In the genomic region with DNA sequence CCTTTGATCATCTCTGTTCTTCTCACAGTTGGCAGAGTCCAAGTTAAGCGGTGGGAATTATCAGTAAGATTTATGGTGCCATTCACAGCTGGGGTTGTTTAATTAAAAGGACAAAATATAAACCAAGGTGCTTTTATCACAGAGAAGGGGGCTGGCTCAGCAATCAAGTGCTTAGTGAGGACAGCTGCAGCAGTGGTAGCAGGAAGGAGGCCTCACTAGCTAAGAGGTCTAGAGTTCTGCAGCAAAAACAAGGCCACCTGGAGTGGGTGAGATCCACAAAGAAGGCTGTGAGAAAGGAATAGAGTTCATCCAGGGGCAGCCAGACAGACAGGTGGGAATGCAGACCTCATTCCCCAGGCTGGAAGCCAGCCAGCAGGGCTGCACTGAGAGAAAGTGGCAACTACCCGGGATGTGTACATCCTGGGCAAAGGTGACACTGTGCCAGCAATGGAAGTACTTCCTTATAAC, we compare ENCODE assay signal across 11 cellular contexts. TPM values are rescaled to one million over a fixed set of nuclear protein-coding genes. Genes with fewer than 3 reads are reported as not detected.
DNase-seq lines count a peak whose midpoint lies in the region; ATAC-seq and TF ChIP-seq lines count a peak whose summit lies in the region.
"Had no signal": no experiment of that assay in that cellular context is flagged by ENCODE, and none has a peak within 500 bp of the region (broad histone marks: within the 10 kb centered on the region; RNA-seq: fewer than 3 reads in every experiment).

No MANE protein-coding gene starts in this region.

- H3K36me3 ChIP-seq in duodenal mucosa (ENCODE audit: control insufficient read depth in 1 of 2, insufficient read depth in 2 of 2, low read length in 2 of 2) (peaks cover 0 to 3% of the 10 kb centered on the region in 2 donors), stomach (peaks cover 0 to 33% (median 19%) of the 10 kb centered on the region in 4 donors)

- 24 to 55% (median 26%) methylated on average over 2 of the region's 2 CpGs for whole genome bisulfite sequencing in stomach, 5 donors

- intact Hi-C loops in stomach (cut with DNase I; ENCODE audit: low total_unique reads) = no loop called here

- no peak for TF ChIP-seq CTCF in stomach (IDR thresholded peaks at IDR 0.05)

- H3K27me3 ChIP-seq in duodenal mucosa (ENCODE audit: control insufficient read depth in 1 of 2, insufficient read depth in 2 of 2, low read length in 2 of 2) (no peaks in the 10 kb centered on the region), stomach (no peaks in the 10 kb centered on the region)

- no peak for TF ChIP-seq POLR2A in stomach (IDR thresholded peaks at IDR 0.05)

- no peaks in the 10 kb centered on the region for H3K9me3 Mint-ChIP-seq in stimulated activated effector memory CD8-positive, alpha-beta T cell treated with anti-CD3 and anti-CD28 coated beads, Interleukin-12 subunit alpha, Interleukin-12 subunit beta, amount 100 ng/mL, for 72 hours
- H3K9me3 Mint-ChIP-seq in natural killer cell treated with Interleukin-12 subunit alpha and Interleukin-12 subunit beta and Interleukin-15 and Interleukin-18, amount 100 ng/mL, for 72 hours = no peaks in the 10 kb centered on the region
- H3K9me3 Mint-ChIP-seq: stimulated activated naive CD8-positive, alpha-beta T cell treated with anti-CD3 and anti-CD28 coated beads, Interleukin-15, Interleukin-2, amounts not matched to agents 100 ng/mL and 50 ng/mL, for 24 hours had no signal

- H3K27ac ChIP-seq in duodenal mucosa (ENCODE audit: low read depth, low read length) (peak overlapping the region; percentile 54), stomach (peak overlapping the region in 2 of 5 donors; percentile 14 to 22)

- ATAC-seq in stimulated activated effector memory CD8-positive, alpha-beta T cell treated with anti-CD3 and anti-CD28 coated beads, Interleukin-12 subunit alpha, Interleukin-12 subunit beta, amount 100 ng/mL, for 72 hours = no peak
- ATAC-seq in GM19324 (IDR thresholded peaks at IDR 0.05; ENCODE audit: low FRiP score, unreplicated experiment) (no peak), GM21390 (IDR thresholded peaks at IDR 0.05; ENCODE audit: unreplicated experiment) (no peak)
- no peak for ATAC-seq in natural killer cell treated with Interleukin-12 subunit alpha and Interleukin-12 subunit beta and Interleukin-15 and Interleukin-18, amount 100 ng/mL, for 72 hours
- ATAC-seq: HCT116 had no signal

- peaks cover 51% of the 10 kb centered on the region for H3K36me3 Mint-ChIP-seq in stimulated activated effector memory CD8-positive, alpha-beta T cell treated with anti-CD3 and anti-CD28 coated beads, Interleukin-12 subunit alpha, Interleukin-12 subunit beta, amount 100 ng/mL, for 72 hours
- peaks cover 11% of the 10 kb centered on the region for H3K36me3 Mint-ChIP-seq in natural killer cell treated with Interleukin-12 subunit alpha and Interleukin-12 subunit beta and Interleukin-15 and Interleukin-18, amount 100 ng/mL, for 72 hours

- no peaks in the 10 kb centered on the region for H3K4me1 Mint-ChIP-seq in stimulated activated effector memory CD8-positive, alpha-beta T cell treated with anti-CD3 and anti-CD28 coated beads, Interleukin-12 subunit alpha, Interleukin-12 subunit beta, amount 100 ng/mL, for 72 hours
- no peaks in the 10 kb centered on the region for H3K4me1 Mint-ChIP-seq in natural killer cell treated with Interleukin-12 subunit alpha and Interleukin-12 subunit beta and Interleukin-15 and Interleukin-18, amount 100 ng/mL, for 72 hours (ENCODE audit: low read depth in 2 of 2)

- H3K4me3 ChIP-seq in duodenal mucosa (ENCODE audit: low read depth in 1 of 2, low read length in 2 of 2) (peak overlapping the region in 1 of 2 donors; percentile 53), stomach (no peak overlapping the region)

- H3K4me1 ChIP-seq in duodenal mucosa (ENCODE audit: control insufficient read depth in 1 of 2, insufficient read depth in 2 of 2, low read length in 2 of 2) = peaks cover 22 to 55% of the 10 kb centered on the region in 2 donors
- H3K4me1 ChIP-seq in stomach = peaks cover 0 to 28% (median 13%) of the 10 kb centered on the region in 4 donors

- H3K9me3 ChIP-seq in duodenal mucosa (ENCODE audit: control insufficient read depth in 1 of 2, low read length in 2 of 2) (no peaks in the 10 kb centered on the region), stomach (no peaks in the 10 kb centered on the region)

- no peak overlapping the region for H3K4me3 Mint-ChIP-seq in stimulated activated effector memory CD8-positive, alpha-beta T cell treated with anti-CD3 and anti-CD28 coated beads, Interleukin-12 subunit alpha, Interleukin-12 subunit beta, amount 100 ng/mL, for 72 hours
- no peak overlapping the region for H3K4me3 Mint-ChIP-seq in natural killer cell treated with Interleukin-12 subunit alpha and Interleukin-12 subunit beta and Interleukin-15 and Interleukin-18, amount 100 ng/mL, for 72 hours
- H3K4me3 Mint-ChIP-seq: stimulated activated naive CD8-positive, alpha-beta T cell treated with anti-CD3 and anti-CD28 coated beads, Interleukin-15, Interleukin-2, amounts not matched to agents 100 ng/mL and 50 ng/mL, for 24 hours had no signal

- no peaks in the 10 kb centered on the region for H3K27me3 Mint-ChIP-seq in natural killer cell treated with Interleukin-12 subunit alpha and Interleukin-12 subunit beta and Interleukin-15 and Interleukin-18, amount 100 ng/mL, for 72 hours
- H3K27me3 Mint-ChIP-seq: stimulated activated naive CD8-positive, alpha-beta T cell treated with anti-CD3 and anti-CD28 coated beads, Interleukin-15, Interleukin-2, amounts not matched to agents 100 ng/mL and 50 ng/mL, for 24 hours had no signal

- no peak for TF ChIP-seq EP300 in stomach (IDR thresholded peaks at IDR 0.05)

- H3K27ac Mint-ChIP-seq in stimulated activated effector memory CD8-positive, alpha-beta T cell treated with anti-CD3 and anti-CD28 coated beads, Interleukin-12 subunit alpha, Interleukin-12 subunit beta, amount 100 ng/mL, for 72 hours = no peak overlapping the region
- no peak overlapping the region for H3K27ac Mint-ChIP-seq in natural killer cell treated with Interleukin-12 subunit alpha and Interleukin-12 subunit beta and Interleukin-15 and Interleukin-18, amount 100 ng/mL, for 72 hours
- H3K27ac Mint-ChIP-seq: stimulated activated naive CD8-positive, alpha-beta T cell treated with anti-CD3 and anti-CD28 coated beads, Interleukin-15, Interleukin-2, amounts not matched to agents 100 ng/mL and 50 ng/mL, for 24 hours had no signal

- H3K9ac ChIP-seq in duodenal mucosa (ENCODE audit: low read depth in 1 of 2, low read length in 2 of 2) = no peak overlapping the region

- DNase-seq in LHCN-M2 (ENCODE audit: low read depth) (peak; percentile 36), NCI-H510A treated with DMSO at 0.1 percent for 48 hours (lab: John Stamatoyannopoulos, UW) (peak; percentile 98), stomach (peak; percentile 29)
- DNase-seq in stimulated activated effector memory CD8-positive, alpha-beta T cell treated with anti-CD3 and anti-CD28 coated beads, Interleukin-12 subunit alpha, Interleukin-12 subunit beta, amount 100 ng/mL, for 72 hours (ENCODE audit: low spot score in 2 of 2) = no peak
- DNase-seq in natural killer cell treated with Interleukin-12 subunit alpha and Interleukin-12 subunit beta and Interleukin-15 and Interleukin-18, amount 100 ng/mL, for 72 hours (ENCODE audit: low spot score) = no peak
- DNase-seq: activated T-cell treated with anti-CD3 and anti-CD28 coated beads, Interleukin-2, amount 50 U/mL, for 1 hour had no signal

RNA-seq across cellular contexts. Expression of a gene that starts 37.1 kb away (rescaled TPM):
- total RNA-seq in LHCN-M2 (2014; rRNA removed) (23.0 and 23.8 TPM in 2 replicates), stomach (10 to 100 TPM in 2 of 5 donors, 1 to 10 TPM in 2, under 1 TPM in 1; 0.45 to 15.6 (median 9.7) TPM)
- 22.9 TPM for polyA plus RNA-seq in LHCN-M2 (2012)
- 10 to 100 TPM in 2 of 3 donors, 1 to 10 TPM in 1; 7.0 to 21.3 (median 10.9) TPM for polyA plus RNA-seq in stomach
- total RNA-seq in natural killer cell treated with Interleukin-12 subunit alpha and Interleukin-12 subunit beta and Interleukin-15 and Interleukin-18, amount 100 ng/mL, for 72 hours = 10 to 100 TPM; 20.1 to 20.6 TPM

Comparison
In these comparisons a context has a peak if more than half of its experiments do, and no peak if none do; other contexts are left out.
1. DNase-seq: peak in LHCN-M2 (single experiment), NCI-H510A treated with DMSO at 0.1 percent for 48 hours (single experiment) and stomach (single experiment); none in stimulated activated effector memory CD8-positive, alpha-beta T cell treated with anti-CD3 and anti-CD28 coated beads, Interleukin-12 subunit alpha, Interleukin-12 subunit beta, amount 100 ng/mL, for 72 hours (0 of 2) and natural killer cell treated with Interleukin-12 subunit alpha and Interleukin-12 subunit beta and Interleukin-15 and Interleukin-18, amount 100 ng/mL, for 72 hours (single experiment).